4 cellular contexts compared by ENCODE assay signal in the genomic region with DNA sequence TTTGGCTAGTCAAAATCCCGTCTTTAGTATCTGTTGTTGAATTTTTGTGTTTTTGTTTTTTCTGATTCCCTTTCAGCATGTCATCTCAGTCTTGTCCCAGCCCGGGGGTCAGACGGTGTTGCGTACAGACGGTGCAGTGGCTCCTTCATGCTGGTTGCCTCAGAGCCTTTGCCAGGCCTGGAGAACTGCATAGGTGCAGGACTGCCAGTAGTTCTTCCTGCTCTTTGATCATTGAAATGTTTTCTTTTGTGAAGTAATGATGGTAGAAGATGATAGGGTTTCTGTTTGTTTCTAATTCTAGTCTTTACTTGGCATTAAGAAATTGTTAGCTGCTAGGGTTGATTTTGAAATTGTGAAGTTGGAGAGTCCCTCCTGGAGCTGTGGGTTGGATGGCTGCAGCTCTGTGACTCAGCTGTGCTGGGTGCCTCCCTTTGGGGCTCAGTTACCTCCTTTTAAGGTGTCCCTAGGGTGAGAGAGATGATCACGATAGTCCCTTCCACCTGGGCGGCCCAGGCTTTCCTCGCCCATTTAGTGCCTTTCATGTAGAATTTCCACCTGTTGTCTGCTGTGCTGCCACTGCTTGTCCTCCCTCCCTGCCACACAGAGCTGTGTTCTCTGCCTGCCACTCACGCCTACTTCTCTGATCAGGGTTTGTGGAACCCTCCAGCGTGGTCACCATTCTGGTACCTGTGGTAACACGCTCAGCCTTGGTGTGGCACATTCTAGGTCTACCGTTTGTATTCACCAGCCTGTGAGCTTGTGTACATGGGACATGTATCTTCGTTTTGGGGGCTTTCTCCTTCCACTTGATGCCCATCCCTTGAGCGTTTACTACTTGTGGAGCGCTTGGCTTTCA. TPM values are rescaled to one million over a fixed set of nuclear protein-coding genes. Genes with fewer than 3 reads are reported as not detected.
"Had no signal": no experiment of that assay in that cellular context is flagged by ENCODE, and none has a peak within 500 bp of the region (broad histone marks: within the 10 kb centered on the region; RNA-seq: fewer than 3 reads in every experiment).

No MANE protein-coding gene starts in this region.

RNA-seq across cellular contexts. Expression of gene RIMBP3B, which starts 51.1 kb away (rescaled TPM):
- total RNA-seq: foreskin keratinocyte, mononuclear cell, sigmoid colon, skeletal muscle tissue had no signal
